In the genomic region with DNA sequence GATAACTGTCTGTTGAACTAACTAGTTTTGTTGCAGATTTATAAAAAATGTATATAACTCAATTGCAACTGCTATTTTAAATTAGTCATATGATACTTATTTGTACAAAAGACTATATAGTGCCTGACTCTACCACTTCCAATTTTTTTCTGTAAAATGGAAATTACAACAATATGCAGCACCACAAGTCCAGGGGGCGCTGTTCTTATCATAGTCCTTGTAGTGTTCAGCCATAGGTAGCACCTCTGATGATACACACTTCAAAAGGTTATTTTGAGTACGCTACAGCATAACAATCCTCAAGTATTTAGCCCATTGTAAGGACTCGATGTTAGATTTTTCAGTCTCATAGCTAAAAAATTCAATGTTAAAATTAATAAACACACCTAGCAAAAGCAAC, we compare ENCODE assay signal across 10 cellular contexts.
DNase-seq lines count a peak whose midpoint lies in the region; ATAC-seq and TF ChIP-seq lines count a peak whose summit lies in the region.
"Had no signal": no experiment of that assay in that cellular context is flagged by ENCODE, and none has a peak within 500 bp of the region (broad histone marks: within the 10 kb centered on the region; RNA-seq: fewer than 3 reads in every experiment).

No MANE protein-coding gene starts in this region.

- DNase-seq in activated naive CD4-positive, alpha-beta T cell treated with anti-CD3 and anti-CD28 coated beads, Interleukin-2, amount 10 ng/mL, durations not matched to agents 7 days and 5 days, result peak; percentile 41
- DNase-seq in activated naive CD4-positive, alpha-beta T cell (lab: John Stamatoyannopoulos, UW), result no peak
- peak; percentile 60 for DNase-seq in NAMALWA (ENCODE audit: low spot score)
- DNase-seq in choroid plexus epithelial cell (ENCODE audit: low read depth), result no peak
- peak; percentile 23 to 37 for DNase-seq in stimulated activated CD4-positive, alpha-beta T cell treated with anti-CD3 and anti-CD28 coated beads, Interleukin-2, amount 100 ng/mL, for 48 hours

- CTCF ChIA-PET in activated naive CD4-positive, alpha-beta T cell treated with anti-CD3 and anti-CD28 coated beads, Interleukin-2, amount 10 ng/mL, durations not matched to agents 7 days and 5 days (lab: Charles Lee), result interaction anchor here (1.0 kb wide), 1 partner anchor 241 kb away, joined by 3 read pairs; no protein-coding TSS in a partner anchor

- H3K9me3 Mint-ChIP-seq in activated naive CD4-positive, alpha-beta T cell treated with anti-CD3 and anti-CD28 coated beads, Interleukin-2, amount 10 ng/mL, durations not matched to agents 7 days and 5 days, result no peaks in the 10 kb centered on the region
- H3K9me3 Mint-ChIP-seq: IgD-negative memory B cell had no signal

- H3K4me3 ChIP-seq in choroid plexus epithelial cell (ENCODE audit: low read depth, low read length), result no peak overlapping the region

- no peak overlapping the region for H3K27ac Mint-ChIP-seq in activated naive CD4-positive, alpha-beta T cell treated with anti-CD3 and anti-CD28 coated beads, Interleukin-2, amount 10 ng/mL, durations not matched to agents 7 days and 5 days
- H3K27ac Mint-ChIP-seq: brain, IgD-negative memory B cell had no signal

- peak; percentile 43 for TF ChIP-seq CTCF in choroid plexus epithelial cell (conservative IDR thresholded peaks at IDR 0.05; ENCODE audit: low read depth, low read length)

- no peak overlapping the region for H3K4me3 Mint-ChIP-seq in activated naive CD4-positive, alpha-beta T cell treated with anti-CD3 and anti-CD28 coated beads, Interleukin-2, amount 10 ng/mL, durations not matched to agents 7 days and 5 days
- H3K4me3 Mint-ChIP-seq: brain, IgD-negative memory B cell had no signal

- no peaks in the 10 kb centered on the region for H3K4me1 Mint-ChIP-seq in activated naive CD4-positive, alpha-beta T cell treated with anti-CD3 and anti-CD28 coated beads, Interleukin-2, amount 10 ng/mL, durations not matched to agents 7 days and 5 days
- H3K4me1 Mint-ChIP-seq: brain, IgD-negative memory B cell had no signal

- ATAC-seq in GM18868 (IDR thresholded peaks at IDR 0.05; ENCODE audit: unreplicated experiment), result no peak
- no peak for ATAC-seq in GM21825 (IDR thresholded peaks at IDR 0.05; ENCODE audit: unreplicated experiment)
- ATAC-seq in GM21526 (IDR thresholded peaks at IDR 0.05; ENCODE audit: low FRiP score, unreplicated experiment), result no peak

- H3K27me3 Mint-ChIP-seq in activated naive CD4-positive, alpha-beta T cell treated with anti-CD3 and anti-CD28 coated beads, Interleukin-2, amount 10 ng/mL, durations not matched to agents 7 days and 5 days, result peaks cover 4% of the 10 kb centered on the region

- H3K36me3 Mint-ChIP-seq in activated naive CD4-positive, alpha-beta T cell treated with anti-CD3 and anti-CD28 coated beads, Interleukin-2, amount 10 ng/mL, durations not matched to agents 7 days and 5 days, result no peaks in the 10 kb centered on the region
- H3K36me3 Mint-ChIP-seq: brain had no signal

Comparison
In these comparisons a context has a peak if more than half of its experiments do, and no peak if none do; other contexts are left out.
1. DNase-seq: peak in activated naive CD4-positive, alpha-beta T cell treated with anti-CD3 and anti-CD28 coated beads, Interleukin-2, amount 10 ng/mL, durations not matched to agents 7 days and 5 days (single experiment), NAMALWA (single experiment) and stimulated activated CD4-positive, alpha-beta T cell treated with anti-CD3 and anti-CD28 coated beads, Interleukin-2, amount 100 ng/mL, for 48 hours (2 of 2); none in activated naive CD4-positive, alpha-beta T cell (0 of 4) and choroid plexus epithelial cell (single experiment).